ENCODE assay signal across 26 cellular contexts in genomic region chr11:9771126-9771624, GRCh38.
"Had no signal": no experiment of that assay in that cellular context is flagged by ENCODE, and none has a peak within 500 bp of the region (broad histone marks: within the 10 kb centered on the region; RNA-seq: fewer than 3 reads in every experiment).

No MANE protein-coding gene starts in this region.

- ATAC-seq: activated CD4-positive, alpha-beta T cell treated with anti-CD3 and anti-CD28 coated beads for 36 hours; activated CD8-positive, alpha-beta memory T cell treated with anti-CD3 and anti-CD28 coated beads, Interleukin-2, amount 10 ng/mL, durations not matched to agents 7 days and 5 days; activated CD8-positive, alpha-beta T cell treated with anti-CD3 and anti-CD28 coated beads, Interleukin-2, amount 10 ng/mL, durations not matched to agents 7 days and 5 days; activated naive CD4-positive, alpha-beta T cell treated with anti-CD3 and anti-CD28 coated beads, Interleukin-2, amount 50 U/mL, for 72 hours; body of pancreas; left colon; natural killer cell had no signal

- H3K27ac ChIP-seq: cardiac muscle cell, coronary artery, right atrium auricular region had no signal

- DNase-seq: activated CD4-positive, alpha-beta T cell treated with anti-CD3 and anti-CD28 coated beads for 36 hours; activated CD4-positive, CD25-positive, alpha-beta regulatory T cell; activated CD8-positive, alpha-beta memory T cell treated with anti-CD3 and anti-CD28 coated beads, Interleukin-2, amount 10 ng/mL, durations not matched to agents 7 days and 5 days; activated CD8-positive, alpha-beta T cell treated with anti-CD3 and anti-CD28 coated beads, Interleukin-2, amount 10 ng/mL, durations not matched to agents 7 days and 5 days; activated naive CD4-positive, alpha-beta T cell; activated T-cell treated with anti-CD3 and anti-CD28 coated beads, Interleukin-2, amount 50 U/mL, for 48 hours; anterior cingulate cortex; body of pancreas; cerebellar nuclear complex; dorsolateral prefrontal cortex; effector memory CD4-positive, alpha-beta T cell; foreskin fibroblast; head of caudate nucleus; hippocampal formation; left colon; midbrain; natural killer cell; stimulated activated CD4-positive, alpha-beta T cell treated with anti-CD3 and anti-CD28 coated beads, Interleukin-15, amount 100 ng/mL, for 24 hours; stimulated activated CD4-positive, alpha-beta T cell treated with anti-CD3 and anti-CD28 coated beads, Interleukin-2, amount 100 ng/mL, for 24 hours; stimulated activated naive CD4-positive, alpha-beta T cell; T-helper 1 cell had no signal

- H3K4me3 ChIP-seq: body of pancreas, cardiac muscle cell, coronary artery, dorsolateral prefrontal cortex, right atrium auricular region, tibial nerve had no signal
